ENCODE assay signal across 2 cellular contexts in genomic region chr20:57676517-57677322, GRCh38.
TF ChIP-seq lines count a peak whose summit lies in the region.

No MANE protein-coding gene starts in this region.

TF ChIP-seq in GM23338, 12 proteins besides CTCF, POLR2A, EP300 and RAD21:
- TF ChIP-seq ZNF462 (CRISPR knock-in tag; IDR thresholded peaks at IDR 0.05) (no peak), CREB1 (CRISPR knock-in tag; IDR thresholded peaks at IDR 0.05; ENCODE audit: low read depth) (no peak), REST (IDR thresholded peaks at IDR 0.05; ENCODE audit: unreplicated experiment) (no peak)
TF ChIP-seq in GM23338: peak in this region for 0.

TF ChIP-seq in WTC11, 78 proteins besides CTCF, POLR2A, EP300 and RAD21:
- TF ChIP-seq AR (CRISPR knock-in tag; IDR thresholded peaks at IDR 0.05) (no peak), OVOL2 (CRISPR knock-in tag; IDR thresholded peaks at IDR 0.05; ENCODE audit: borderline replicate concordance) (no peak), EMX1 (CRISPR knock-in tag; IDR thresholded peaks at IDR 0.05) (no peak), ETV6 (CRISPR knock-in tag; IDR thresholded peaks at IDR 0.05) (no peak), MXD4 (CRISPR knock-in tag; IDR thresholded peaks at IDR 0.05; ENCODE audit: borderline replicate concordance) (no peak), GRHL2 (CRISPR knock-in tag; IDR thresholded peaks at IDR 0.05; ENCODE audit: insufficient replicate concordance, severe bottlenecking) (no peak), HMGA2 (CRISPR knock-in tag; IDR thresholded peaks at IDR 0.05) (no peak), MLX (CRISPR knock-in tag; IDR thresholded peaks at IDR 0.05) (no peak), STAT6 (CRISPR knock-in tag; conservative IDR thresholded peaks at IDR 0.05; ENCODE audit: low read depth) (no peak), HMGXB4 (CRISPR knock-in tag; IDR thresholded peaks at IDR 0.05) (no peak), PRRX2 (CRISPR knock-in tag; IDR thresholded peaks at IDR 0.05) (no peak), SMAD3 (CRISPR knock-in tag; IDR thresholded peaks at IDR 0.05; ENCODE audit: borderline replicate concordance) (no peak), IRF2 (CRISPR knock-in tag; IDR thresholded peaks at IDR 0.05; ENCODE audit: borderline replicate concordance, low read depth) (no peak), NFYB (CRISPR knock-in tag; conservative IDR thresholded peaks at IDR 0.05; ENCODE audit: low read depth) (no peak), NFE2L1 (CRISPR knock-in tag; IDR thresholded peaks at IDR 0.05) (no peak), MYBL2 (CRISPR knock-in tag; IDR thresholded peaks at IDR 0.05) (no peak)
